Comparison of ENCODE assay signal across 18 cellular contexts in the genomic region with DNA sequence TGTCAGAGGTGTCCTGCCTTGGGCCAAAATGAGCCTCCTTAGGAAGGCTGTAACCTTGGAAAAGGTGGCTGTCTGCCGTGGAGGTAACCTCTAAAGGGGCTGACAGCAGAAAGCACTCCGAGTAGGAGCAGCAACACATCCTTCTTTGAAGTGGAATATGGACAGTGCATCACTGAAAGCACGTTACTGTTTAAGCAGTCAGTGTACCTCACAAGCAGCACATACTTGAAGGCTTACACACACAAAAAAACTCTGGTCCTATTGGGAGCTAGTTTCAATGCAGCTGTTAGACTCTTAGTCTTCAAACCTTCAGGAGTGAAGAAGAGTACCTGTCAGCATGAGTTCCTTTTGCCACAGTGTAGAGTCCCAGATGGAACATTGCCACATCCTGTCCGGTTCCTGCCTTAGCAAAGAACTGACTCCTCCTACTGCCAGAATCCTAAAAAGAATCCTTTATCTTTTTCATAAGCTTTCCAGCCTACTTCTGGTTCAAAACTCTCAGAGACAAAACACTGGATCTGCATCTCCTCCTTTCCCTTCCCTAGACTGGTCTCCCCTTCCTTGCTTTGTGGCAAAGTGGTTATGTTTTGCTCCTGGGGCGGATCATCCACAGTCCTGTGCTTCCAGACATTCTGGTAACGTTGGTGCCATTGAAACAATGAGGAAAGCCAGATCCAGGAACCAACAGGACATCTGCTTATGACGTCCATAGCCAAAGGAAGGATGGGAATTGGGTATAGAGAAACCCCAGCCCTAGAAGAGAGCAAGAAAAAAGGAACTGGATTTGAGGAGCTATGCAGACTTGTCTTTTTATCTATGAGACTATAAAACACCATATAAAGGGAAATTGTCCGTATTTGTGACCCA. TPM values are rescaled to one million over a fixed set of nuclear protein-coding genes. Genes with fewer than 3 reads are reported as not detected.
DNase-seq lines count a peak whose midpoint lies in the region; ATAC-seq, FAIRE-seq and TF ChIP-seq lines count a peak whose summit lies in the region.
"Had no signal": no experiment of that assay in that cellular context is flagged by ENCODE, and none has a peak within 500 bp of the region (broad histone marks: within the 10 kb centered on the region; RNA-seq: fewer than 3 reads in every experiment).

No MANE protein-coding gene starts in this region.

- H3K4me3 ChIP-seq in astrocyte (ENCODE audit: insufficient read depth, low read depth, low read length) (no peak overlapping the region), keratinocyte (ENCODE audit: control insufficient read depth in 2 of 3, extremely low read depth in 1 of 3, insufficient read depth in 2 of 3, low read depth in 1 of 3, low read length in 3 of 3) (no peak overlapping the region)
- H3K4me3 ChIP-seq: BLaER1 had no signal

- TF ChIP-seq POLR2A in GM12891 (IDR thresholded peaks at IDR 0.05; ENCODE audit: low read depth, low read length): no peak

- TF ChIP-seq CTCF in astrocyte (IDR thresholded peaks at IDR 0.05; ENCODE audit: insufficient read depth, low read depth, low read length) (no peak), keratinocyte (optimal IDR thresholded peaks at IDR 0.05 in 1 of 3, IDR thresholded peaks at IDR 0.05 in 1 of 3, conservative IDR thresholded peaks at IDR 0.05 in 1 of 3; ENCODE audit: extremely low read depth in 1 of 3, insufficient read depth in 2 of 3, low read length in 3 of 3) (no peak)

- no peak overlapping the region for H3K4me3 Mint-ChIP-seq in astrocyte (ENCODE audit: unreplicated experiment)
- H3K4me3 Mint-ChIP-seq: HFFc6 had no signal

- H3K36me3 ChIP-seq in astrocyte (ENCODE audit: insufficient read depth, low read length): no peaks in the 10 kb centered on the region
- H3K36me3 ChIP-seq in keratinocyte (ENCODE audit: control insufficient read depth in 2 of 2, extremely low read depth in 1 of 2, insufficient read depth in 2 of 2, low read length in 2 of 2): no peaks in the 10 kb centered on the region
- H3K36me3 ChIP-seq: BLaER1 had no signal

- H3K9ac ChIP-seq in astrocyte (ENCODE audit: low read length) (no peak overlapping the region), keratinocyte (ENCODE audit: control insufficient read depth, extremely low read depth, insufficient read depth, low read length) (no peak overlapping the region)
- H3K9ac ChIP-seq: BLaER1 had no signal

- H3K4me2 ChIP-seq in astrocyte (ENCODE audit: low read length) (no peak overlapping the region), keratinocyte (ENCODE audit: control insufficient read depth, extremely low read depth, insufficient read depth, low read depth, low read length) (no peak overlapping the region)
- H3K4me2 ChIP-seq: BLaER1 had no signal

- ATAC-seq in HG03139 (IDR thresholded peaks at IDR 0.05; ENCODE audit: unreplicated experiment) (no peak), HG02870 (IDR thresholded peaks at IDR 0.05; ENCODE audit: unreplicated experiment) (no peak)

- dilution Hi-C loops in keratinocyte (cut with MboI; ENCODE audit: extremely low pct_ligation_motif_present, low sequenced_read_pairs): no loop called here

- FAIRE-seq in GM12891 (lab: Jason Lieb, UNC) (peak; percentile 20), astrocyte (lab: Jason Lieb, UNC) (peak; percentile 77), keratinocyte (lab: Jason Lieb, UNC) (peak; percentile 68)
- FAIRE-seq: H1 had no signal

- H3K27me3 ChIP-seq in astrocyte (ENCODE audit: insufficient read depth, low read length) (peaks cover 16% of the 10 kb centered on the region), keratinocyte (ENCODE audit: control insufficient read depth, extremely low read depth, insufficient read depth, low read length) (no peaks in the 10 kb centered on the region)
- H3K27me3 ChIP-seq: BLaER1 had no signal

- H3K27me3 Mint-ChIP-seq in astrocyte (ENCODE audit: low read depth, unreplicated experiment): no peaks in the 10 kb centered on the region

- H3K79me2 ChIP-seq in astrocyte (ENCODE audit: insufficient read depth, low read length) (no peaks in the 10 kb centered on the region), keratinocyte (ENCODE audit: control insufficient read depth, insufficient read depth, low read length) (no peaks in the 10 kb centered on the region)

- H3K9me3 Mint-ChIP-seq in astrocyte (ENCODE audit: unreplicated experiment): no peaks in the 10 kb centered on the region
- H3K9me3 Mint-ChIP-seq: HFFc6 had no signal

- H3K4me1 Mint-ChIP-seq in astrocyte (ENCODE audit: low read depth, unreplicated experiment): peaks cover 10% of the 10 kb centered on the region

- H3K9me3 ChIP-seq in astrocyte (ENCODE audit: insufficient read depth, low read depth, low read length) (no peaks in the 10 kb centered on the region), keratinocyte (ENCODE audit: control insufficient read depth, low read depth, low read length) (no peaks in the 10 kb centered on the region)
- H3K9me3 ChIP-seq: BLaER1 had no signal

- DNase-seq in AG08395 (ENCODE audit: low spot score) (peak; percentile 18), GM12891 (ENCODE audit: insufficient read length, low spot score) (no peak), astrocyte (ENCODE audit: low read depth) (no peak), keratinocyte (ENCODE audit: low read depth, low spot score) (no peak), NCI-H1930 (lab: John Stamatoyannopoulos, UW) (no peak)
- DNase-seq in activated naive CD4-positive, alpha-beta T cell treated with Interleukin-2 at 50 U/mL for 16 hours: no peak
- DNase-seq: HFFc6, Kasumi-1, MV-4-11, NCI-H1436 treated with DMSO at 0.1 percent for 48 hours, NCI-H2081 treated with DMSO at 0.1 percent for 48 hours, NCI-H446 treated with DMSO at 0.1 percent for 48 hours, NCI-H748 treated with DMSO at 0.1 percent for 48 hours, SHP77 treated with DMSO at 0.1 percent for 48 hours had no signal

- H3K4me1 ChIP-seq in astrocyte (ENCODE audit: insufficient read depth, low read length) (peaks cover 4% of the 10 kb centered on the region), keratinocyte (ENCODE audit: control insufficient read depth, extremely low read depth, insufficient read depth, low read length) (peaks cover 12% of the 10 kb centered on the region)

- no peaks in the 10 kb centered on the region for H3K36me3 Mint-ChIP-seq in astrocyte (ENCODE audit: low read depth, unreplicated experiment)

- H3K9me1 ChIP-seq in keratinocyte (ENCODE audit: control insufficient read depth, extremely low read depth, insufficient read depth, low read length): peaks cover 2% of the 10 kb centered on the region

- no peak overlapping the region for H3K27ac Mint-ChIP-seq in astrocyte (ENCODE audit: unreplicated experiment)
- H3K27ac Mint-ChIP-seq: HFFc6 had no signal

- no peak overlapping the region for H2AFZ ChIP-seq in astrocyte (ENCODE audit: low read depth, low read length)
- no peak overlapping the region for H2AFZ ChIP-seq in keratinocyte (ENCODE audit: control insufficient read depth, low read length)

- H3K27ac ChIP-seq in astrocyte (ENCODE audit: low read depth, low read length) (no peak overlapping the region), keratinocyte (ENCODE audit: control insufficient read depth, insufficient read depth, low read length) (no peak overlapping the region)
- H3K27ac ChIP-seq: BLaER1 had no signal

- H4K20me1 ChIP-seq in astrocyte (ENCODE audit: insufficient read depth, low read length): no peaks in the 10 kb centered on the region
- H4K20me1 ChIP-seq in keratinocyte (ENCODE audit: control insufficient read depth, extremely low read depth, insufficient read depth, low read length): no peaks in the 10 kb centered on the region
- H4K20me1 ChIP-seq: BLaER1 had no signal

TF ChIP-seq in GM12891, 5 proteins besides CTCF, POLR2A, EP300 and RAD21:
- TF ChIP-seq TAF1 (IDR thresholded peaks at IDR 0.05; ENCODE audit: low read depth, low read length) (no peak), PAX5 (IDR thresholded peaks at IDR 0.05; ENCODE audit: insufficient read depth, low read length, severe bottlenecking) (no peak), POLR2AphosphoS5 (IDR thresholded peaks at IDR 0.05; ENCODE audit: low read depth, low read length) (no peak), POU2F2 (IDR thresholded peaks at IDR 0.05; ENCODE audit: low read depth, low read length) (no peak), SPI1 (IDR thresholded peaks at IDR 0.05; ENCODE audit: low read depth, low read length) (no peak)

RNA-seq across cellular contexts. Expression of gene MDM1, which starts 8.5 kb away (rescaled TPM):
- 6.2 TPM for polyA plus RNA-seq in GM12891 (2012; ENCODE audit: low read depth, missing spikeins)
- 10.8 and 10.9 TPM in 2 replicates for total RNA-seq in astrocyte
- polyA plus RNA-seq in keratinocyte: 2.9 to 7.5 TPM (median 4.6 TPM) in 3 replicates
- 10.8 TPM for polyA plus RNA-seq in keratinocyte (2011; ENCODE audit: low read depth)
- 1.8 and 3.6 TPM in 2 replicates for polyA plus RNA-seq in keratinocyte (2011; cell fraction: cytosol; rRNA removed)
- 10.3 and 10.4 TPM in 2 replicates for polyA plus RNA-seq in keratinocyte (2011; cell fraction: nucleus; rRNA removed)
- 2.1 TPM in 2 replicates for polyA plus RNA-seq in keratinocyte (2012; ENCODE audit: low replicate concordance)
- 0.36 to 3.7 TPM (median 2.3 TPM) in 3 replicates for polyA minus RNA-seq in keratinocyte
- 2.3 TPM for polyA minus RNA-seq in keratinocyte (2011; cell fraction: cytosol; rRNA and poly(A)+ RNA removed)
- 3.5 and 6.1 TPM in 2 replicates for polyA minus RNA-seq in keratinocyte (2011; cell fraction: nucleus; rRNA and poly(A)+ RNA removed)
